In the genomic region with DNA sequence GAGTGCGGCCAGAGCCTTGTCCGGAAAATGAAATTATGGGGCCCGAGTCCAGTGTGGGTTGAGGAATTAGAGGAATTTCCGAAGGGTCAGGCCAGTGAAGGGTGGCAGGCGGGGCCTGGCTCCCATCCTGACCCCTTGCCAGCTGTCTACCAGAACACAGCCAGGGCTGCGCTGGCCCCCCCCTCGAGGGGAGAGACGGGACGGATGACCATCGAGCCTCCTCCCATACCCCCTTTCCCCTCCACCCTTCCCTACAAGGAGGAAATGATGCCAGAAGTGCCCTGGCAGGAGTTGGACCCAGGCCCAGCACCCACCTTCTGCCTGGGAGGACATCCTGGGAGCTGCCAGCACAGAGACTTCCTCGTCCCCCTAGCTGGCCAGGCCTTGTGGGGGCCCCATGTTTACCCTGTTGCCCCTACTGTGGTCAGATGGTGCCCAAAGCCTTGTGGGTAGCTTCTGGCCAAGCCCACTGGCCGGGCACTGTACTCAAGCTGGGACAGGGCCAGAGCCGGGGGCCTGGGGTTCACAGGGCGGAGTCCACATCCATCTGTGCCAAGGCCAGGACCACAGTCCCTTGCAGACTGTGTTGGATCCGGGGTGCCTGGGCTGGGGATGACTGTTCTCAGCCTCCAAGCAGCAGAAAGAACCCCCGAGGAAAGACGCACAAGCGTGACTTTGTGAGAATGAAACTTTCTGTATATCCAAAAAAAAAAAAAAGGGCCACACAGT, we compare ENCODE assay signal across 3 cellular contexts.
A peak's percentile ranks its signal among the peaks of the same experiment; 100 is the strongest.
TF ChIP-seq lines count a peak whose summit lies in the region.

No MANE protein-coding gene starts in this region.

TF ChIP-seq in liver, 16 proteins besides CTCF, POLR2A, EP300 and RAD21:
- TF ChIP-seq RXRA (IDR thresholded peaks at IDR 0.05) (peak; percentile 44 to 46), SP1 (IDR thresholded peaks at IDR 0.05) (peak; percentile 15), NR2F2 (IDR thresholded peaks at IDR 0.05) (peak; percentile 90), HNF4A (conservative IDR thresholded peaks at IDR 0.05) (peak in 1 of 2 donors; percentile 25), ZBTB33 (IDR thresholded peaks at IDR 0.05) (no peak)
- TF ChIP-seq, protein P1, sequence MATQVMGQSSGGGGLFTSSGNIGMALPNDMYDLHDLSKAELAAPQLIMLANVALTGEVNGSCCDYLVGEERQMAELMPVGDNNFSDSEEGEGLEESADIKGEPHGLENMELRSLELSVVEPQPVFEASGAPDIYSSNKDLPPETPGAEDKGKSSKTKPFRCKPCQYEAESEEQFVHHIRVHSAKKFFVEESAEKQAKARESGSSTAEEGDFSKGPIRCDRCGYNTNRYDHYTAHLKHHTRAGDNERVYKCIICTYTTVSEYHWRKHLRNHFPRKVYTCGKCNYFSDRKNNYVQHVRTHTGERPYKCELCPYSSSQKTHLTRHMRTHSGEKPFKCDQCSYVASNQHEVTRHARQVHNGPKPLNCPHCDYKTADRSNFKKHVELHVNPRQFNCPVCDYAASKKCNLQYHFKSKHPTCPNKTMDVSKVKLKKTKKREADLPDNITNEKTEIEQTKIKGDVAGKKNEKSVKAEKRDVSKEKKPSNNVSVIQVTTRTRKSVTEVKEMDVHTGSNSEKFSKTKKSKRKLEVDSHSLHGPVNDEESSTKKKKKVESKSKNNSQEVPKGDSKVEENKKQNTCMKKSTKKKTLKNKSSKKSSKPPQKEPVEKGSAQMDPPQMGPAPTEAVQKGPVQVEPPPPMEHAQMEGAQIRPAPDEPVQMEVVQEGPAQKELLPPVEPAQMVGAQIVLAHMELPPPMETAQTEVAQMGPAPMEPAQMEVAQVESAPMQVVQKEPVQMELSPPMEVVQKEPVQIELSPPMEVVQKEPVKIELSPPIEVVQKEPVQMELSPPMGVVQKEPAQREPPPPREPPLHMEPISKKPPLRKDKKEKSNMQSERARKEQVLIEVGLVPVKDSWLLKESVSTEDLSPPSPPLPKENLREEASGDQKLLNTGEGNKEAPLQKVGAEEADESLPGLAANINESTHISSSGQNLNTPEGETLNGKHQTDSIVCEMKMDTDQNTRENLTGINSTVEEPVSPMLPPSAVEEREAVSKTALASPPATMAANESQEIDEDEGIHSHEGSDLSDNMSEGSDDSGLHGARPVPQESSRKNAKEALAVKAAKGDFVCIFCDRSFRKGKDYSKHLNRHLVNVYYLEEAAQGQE (IDR thresholded peaks at IDR 0.05), result no peak

TF ChIP-seq in HepG2, 621 proteins besides CTCF, POLR2A, EP300 and RAD21:
- TF ChIP-seq NBN (conservative IDR thresholded peaks at IDR 0.05) (no peak), AGO1 (IDR thresholded peaks at IDR 0.05; ENCODE audit: low read depth, low read length, poor library complexity, severe bottlenecking) (no peak), ZNF670 (CRISPR knock-in tag; IDR thresholded peaks at IDR 0.05; ENCODE audit: borderline replicate concordance) (no peak), ZBTB21 (CRISPR knock-in tag; IDR thresholded peaks at IDR 0.05) (no peak), ISX (CRISPR knock-in tag; conservative IDR thresholded peaks at IDR 0.05) (no peak), CC2D1A (CRISPR knock-in tag; IDR thresholded peaks at IDR 0.05) (no peak), ZSCAN29 (CRISPR knock-in tag; conservative IDR thresholded peaks at IDR 0.05) (no peak), SP5 (CRISPR knock-in tag; IDR thresholded peaks at IDR 0.05; ENCODE audit: borderline replicate concordance, low read depth) (no peak), ATM (IDR thresholded peaks at IDR 0.05; ENCODE audit: borderline replicate concordance) (no peak), MAF1 (CRISPR knock-in tag; IDR thresholded peaks at IDR 0.05; ENCODE audit: borderline replicate concordance) (no peak), ZFAT (CRISPR knock-in tag; conservative IDR thresholded peaks at IDR 0.05) (no peak)

TF ChIP-seq in HEK293T, 16 proteins besides CTCF, POLR2A, EP300 and RAD21:
- no peak for TF ChIP-seq LEF1 (IDR thresholded peaks at IDR 0.05; ENCODE audit: borderline replicate concordance)
- TF ChIP-seq CTBP1 (IDR thresholded peaks at IDR 0.05; ENCODE audit: borderline replicate concordance), result no peak
- TF ChIP-seq, protein P2, sequence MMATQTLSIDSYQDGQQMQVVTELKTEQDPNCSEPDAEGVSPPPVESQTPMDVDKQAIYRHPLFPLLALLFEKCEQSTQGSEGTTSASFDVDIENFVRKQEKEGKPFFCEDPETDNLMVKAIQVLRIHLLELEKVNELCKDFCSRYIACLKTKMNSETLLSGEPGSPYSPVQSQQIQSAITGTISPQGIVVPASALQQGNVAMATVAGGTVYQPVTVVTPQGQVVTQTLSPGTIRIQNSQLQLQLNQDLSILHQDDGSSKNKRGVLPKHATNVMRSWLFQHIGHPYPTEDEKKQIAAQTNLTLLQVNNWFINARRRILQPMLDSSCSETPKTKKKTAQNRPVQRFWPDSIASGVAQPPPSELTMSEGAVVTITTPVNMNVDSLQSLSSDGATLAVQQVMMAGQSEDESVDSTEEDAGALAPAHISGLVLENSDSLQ (IDR thresholded peaks at IDR 0.05), result no peak
- no peak for TF ChIP-seq HDGF (IDR thresholded peaks at IDR 0.05; ENCODE audit: borderline replicate concordance)
- no peak for TF ChIP-seq TARDBP (IDR thresholded peaks at IDR 0.05)
- TF ChIP-seq FOXM1 (IDR thresholded peaks at IDR 0.05; ENCODE audit: borderline replicate concordance), result no peak
